3 cellular contexts compared by ENCODE assay signal in genomic region chr9:117021881-117022280, GRCh38.
TF ChIP-seq lines count a peak whose summit lies in the region.

No MANE protein-coding gene starts in this region.

TF ChIP-seq in SK-N-SH, 30 proteins besides CTCF, POLR2A, EP300 and RAD21 (continued from another document):
- no peak for TF ChIP-seq IRF3 (IDR thresholded peaks at IDR 0.05; ENCODE audit: low read depth, low read length)
- no peak for TF ChIP-seq MXI1 (IDR thresholded peaks at IDR 0.05; ENCODE audit: low read depth, low read length)
- no peak for TF ChIP-seq NRF1 (IDR thresholded peaks at IDR 0.05; ENCODE audit: low read depth, low read length)

TF ChIP-seq in SK-N-SH treated with all-trans-retinoic acid at 6 μM for 48 hours, 23 proteins besides CTCF, POLR2A, EP300 and RAD21 (continued from another document):
- TF ChIP-seq TSHZ2 (CRISPR knock-in tag; IDR thresholded peaks at IDR 0.05) (no peak), ZFP3 (CRISPR knock-in tag; IDR thresholded peaks at IDR 0.05) (no peak), ESRRG (CRISPR knock-in tag; IDR thresholded peaks at IDR 0.05) (no peak), RARB (CRISPR knock-in tag; IDR thresholded peaks at IDR 0.05) (no peak), CSRNP3 (CRISPR knock-in tag; IDR thresholded peaks at IDR 0.05) (no peak), CREB5 (CRISPR knock-in tag; IDR thresholded peaks at IDR 0.05; ENCODE audit: low read depth) (no peak), ZC3H10 (CRISPR knock-in tag; IDR thresholded peaks at IDR 0.05) (no peak)

TF ChIP-seq in WTC11, 78 proteins besides CTCF, POLR2A, EP300 and RAD21 (continued from another document):
- TF ChIP-seq AFF4 (CRISPR knock-in tag; IDR thresholded peaks at IDR 0.05; ENCODE audit: borderline replicate concordance) (no peak), KAT7 (CRISPR knock-in tag; IDR thresholded peaks at IDR 0.05; ENCODE audit: borderline replicate concordance) (no peak), PREB (CRISPR knock-in tag; IDR thresholded peaks at IDR 0.05; ENCODE audit: borderline replicate concordance) (no peak)
